Comparison of ENCODE assay signal across 12 cellular contexts in the genomic region with DNA sequence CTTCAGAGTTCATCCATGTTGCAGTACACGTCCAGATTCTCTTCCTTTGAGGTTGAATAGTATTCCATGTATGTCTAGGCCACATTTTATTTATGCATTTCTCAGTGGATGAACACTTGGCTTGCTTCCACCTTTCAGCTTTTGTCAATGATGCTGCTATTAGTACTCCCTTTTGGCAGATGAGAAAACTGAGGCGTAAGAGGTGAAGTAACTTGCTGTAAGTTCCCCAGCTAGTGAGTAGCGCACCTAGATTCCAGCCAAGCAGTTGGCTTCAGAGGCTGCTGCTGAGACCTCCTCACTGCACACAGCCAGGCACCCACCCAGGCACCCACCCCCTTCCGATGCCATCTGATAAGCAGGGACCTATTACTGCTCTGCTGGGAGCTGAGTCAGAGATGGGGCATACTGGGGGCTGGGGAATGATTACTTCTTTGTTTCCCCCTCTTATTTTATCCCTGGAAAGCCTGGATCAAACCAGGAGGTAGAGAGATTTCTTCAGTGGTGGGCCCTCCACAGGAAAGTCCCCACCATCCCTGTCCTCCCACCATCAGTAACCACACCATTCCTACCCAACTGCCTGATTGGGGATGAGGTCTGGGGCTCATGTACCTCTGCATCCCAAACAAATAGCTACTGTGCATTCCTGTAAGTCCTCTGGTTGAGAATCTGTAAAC.
DNase-seq lines count a peak whose midpoint lies in the region; ATAC-seq and TF ChIP-seq lines count a peak whose summit lies in the region.
"Had no signal": no experiment of that assay in that cellular context is flagged by ENCODE, and none has a peak within 500 bp of the region (broad histone marks: within the 10 kb centered on the region; RNA-seq: fewer than 3 reads in every experiment).

No MANE protein-coding gene starts in this region.

- H3K4me3 ChIP-seq in SK-N-MC: no peak overlapping the region
- H3K4me3 ChIP-seq in fibroblast of lung (replicated peaks in 1 of 4; ENCODE audit: control extremely low read depth in 1 of 4, insufficient read depth in 1 of 4, low read depth in 3 of 4, low read length in 4 of 4): no peak overlapping the region
- H3K4me3 ChIP-seq: vagina had no signal

- H3K27me3 Mint-ChIP-seq in activated T-cell treated with anti-CD3 and anti-CD28 coated beads, Interleukin-2, amount 50 U/mL, for 4 hours (ENCODE audit: low read depth): no peaks in the 10 kb centered on the region
- H3K27me3 Mint-ChIP-seq in stimulated activated naive CD8-positive, alpha-beta T cell treated with anti-CD3 and anti-CD28 coated beads, Interleukin-15, Interleukin-2, amounts not matched to agents 100 ng/mL and 50 ng/mL, for 24 hours: no peaks in the 10 kb centered on the region
- H3K27me3 Mint-ChIP-seq: progenitor cell of endocrine pancreas had no signal

- H3K27ac ChIP-seq in SK-N-MC (0 out of 2 replicates have a peak overlapping the region, but pooled peaks have one; percentile 34), fibroblast of lung (ENCODE audit: insufficient read depth, low read length) (peak overlapping the region; percentile 36)
- H3K27ac ChIP-seq: vagina had no signal

- H3K9me3 ChIP-seq in SK-N-MC (ENCODE audit: low read depth, low read length): no peaks in the 10 kb centered on the region
- H3K9me3 ChIP-seq in fibroblast of lung (ENCODE audit: control insufficient read depth, insufficient read depth, low read depth, low read length): no peaks in the 10 kb centered on the region
- H3K9me3 ChIP-seq: vagina had no signal

- H3K79me2 ChIP-seq in fibroblast of lung (ENCODE audit: control insufficient read depth, insufficient read depth, low read length): no peaks in the 10 kb centered on the region

- no peak for ATAC-seq in activated T-cell treated with anti-CD3 and anti-CD28 coated beads, Interleukin-2, amount 50 U/mL, for 4 hours
- ATAC-seq in esophagus mucosa: no peak

- no peaks in the 10 kb centered on the region for H3K27me3 ChIP-seq in fibroblast of lung (ENCODE audit: control insufficient read depth, insufficient read depth, low read length)
- H3K27me3 ChIP-seq: vagina had no signal

- no peak overlapping the region for H3K4me3 Mint-ChIP-seq in activated T-cell treated with anti-CD3 and anti-CD28 coated beads, Interleukin-2, amount 50 U/mL, for 4 hours
- no peak overlapping the region for H3K4me3 Mint-ChIP-seq in stimulated activated naive CD8-positive, alpha-beta T cell treated with anti-CD3 and anti-CD28 coated beads, Interleukin-15, Interleukin-2, amounts not matched to agents 100 ng/mL and 50 ng/mL, for 24 hours
- H3K4me3 Mint-ChIP-seq: H9 had no signal

- peak; percentile 7 to 39 for DNase-seq in activated T-cell treated with anti-CD3 and anti-CD28 coated beads, Interleukin-2, amount 50 U/mL, for 48 hours
- DNase-seq in activated T-cell treated with anti-CD3 and anti-CD28 coated beads, Interleukin-2, amount 50 U/mL, for 4 hours: no peak
- no peak for DNase-seq in SK-N-MC (ENCODE audit: low read depth, low spot score)
- DNase-seq in fibroblast of lung (ENCODE audit: low read depth in 2 of 2): peak in 1 of 2 donors; percentile 84
- DNase-seq in KG1 (lab: John Stamatoyannopoulos, UW): no peak
- DNase-seq in COLO668 (lab: John Stamatoyannopoulos, UW; ENCODE audit: unreplicated experiment): no peak
- DNase-seq: H9, NCI-H510A had no signal

- no peaks in the 10 kb centered on the region for H4K20me1 ChIP-seq in fibroblast of lung (ENCODE audit: control insufficient read depth, extremely low read depth, insufficient read depth, low read length)

- H3K27ac Mint-ChIP-seq in stimulated activated naive CD8-positive, alpha-beta T cell treated with anti-CD3 and anti-CD28 coated beads, Interleukin-15, Interleukin-2, amounts not matched to agents 100 ng/mL and 50 ng/mL, for 24 hours: peak overlapping the region; percentile 93
- H3K27ac Mint-ChIP-seq: H9, progenitor cell of endocrine pancreas had no signal

- H3K4me2 ChIP-seq in fibroblast of lung (ENCODE audit: extremely low read depth, insufficient read depth, low read length): no peak overlapping the region

- H3K9me3 Mint-ChIP-seq in activated T-cell treated with anti-CD3 and anti-CD28 coated beads, Interleukin-2, amount 50 U/mL, for 4 hours: no peaks in the 10 kb centered on the region
- H3K9me3 Mint-ChIP-seq in stimulated activated naive CD8-positive, alpha-beta T cell treated with anti-CD3 and anti-CD28 coated beads, Interleukin-15, Interleukin-2, amounts not matched to agents 100 ng/mL and 50 ng/mL, for 24 hours: no peaks in the 10 kb centered on the region

- no peaks in the 10 kb centered on the region for H3K36me3 Mint-ChIP-seq in activated T-cell treated with anti-CD3 and anti-CD28 coated beads, Interleukin-2, amount 50 U/mL, for 4 hours (ENCODE audit: insufficient read depth)
- H3K36me3 Mint-ChIP-seq in stimulated activated naive CD8-positive, alpha-beta T cell treated with anti-CD3 and anti-CD28 coated beads, Interleukin-15, Interleukin-2, amounts not matched to agents 100 ng/mL and 50 ng/mL, for 24 hours (ENCODE audit: low read depth): no peaks in the 10 kb centered on the region

- H3K36me3 ChIP-seq in SK-N-MC (ENCODE audit: insufficient read depth, low read length) (no peaks in the 10 kb centered on the region), fibroblast of lung (ENCODE audit: control insufficient read depth, insufficient read depth, low read length) (no peaks in the 10 kb centered on the region)
- H3K36me3 ChIP-seq: vagina had no signal

- H3K4me1 ChIP-seq in fibroblast of lung (ENCODE audit: control insufficient read depth, extremely low read depth, insufficient read depth, low read length): peaks cover 4% of the 10 kb centered on the region
- H3K4me1 ChIP-seq: vagina had no signal

- no peak overlapping the region for H2AFZ ChIP-seq in fibroblast of lung (ENCODE audit: low read length)

- H3K4me1 Mint-ChIP-seq in activated T-cell treated with anti-CD3 and anti-CD28 coated beads, Interleukin-2, amount 50 U/mL, for 4 hours (ENCODE audit: low read depth): peaks cover 23% of the 10 kb centered on the region
- peaks cover 48% of the 10 kb centered on the region for H3K4me1 Mint-ChIP-seq in stimulated activated naive CD8-positive, alpha-beta T cell treated with anti-CD3 and anti-CD28 coated beads, Interleukin-15, Interleukin-2, amounts not matched to agents 100 ng/mL and 50 ng/mL, for 24 hours (ENCODE audit: low read depth)

- TF ChIP-seq CTCF in fibroblast of lung (conservative IDR thresholded peaks at IDR 0.05 in 1 of 2, IDR thresholded peaks at IDR 0.05 in 1 of 2; ENCODE audit: low read depth in 1 of 2, low read length in 2 of 2): no peak

- no peak overlapping the region for H3K9ac ChIP-seq in SK-N-MC (ENCODE audit: insufficient read length)
- H3K9ac ChIP-seq in fibroblast of lung (ENCODE audit: insufficient read depth, low read length): no peak overlapping the region

Comparison
In these comparisons a context has a peak if more than half of its experiments do, and no peak if none do; other contexts are left out.
1. DNase-seq: peak in activated T-cell treated with anti-CD3 and anti-CD28 coated beads, Interleukin-2, amount 50 U/mL, for 48 hours (2 of 2); none in activated T-cell treated with anti-CD3 and anti-CD28 coated beads, Interleukin-2, amount 50 U/mL, for 4 hours (single experiment), SK-N-MC (single experiment), KG1 (single experiment) and COLO668 (single experiment).